ENCODE assay signal across 14 cellular contexts in genomic region chr17:49645654-49646053, GRCh38. TPM values are rescaled to one million over a fixed set of nuclear protein-coding genes. Genes with fewer than 3 reads are reported as not detected.
DNase-seq lines count a peak whose midpoint lies in the region; ATAC-seq and TF ChIP-seq lines count a peak whose summit lies in the region.
"Had no signal": no experiment of that assay in that cellular context is flagged by ENCODE, and none has a peak within 500 bp of the region (broad histone marks: within the 10 kb centered on the region; RNA-seq: fewer than 3 reads in every experiment).

No MANE protein-coding gene starts in this region.

- H3K4me1 ChIP-seq in ascending aorta = peaks cover 8 to 60% of the 10 kb centered on the region in 2 donors
- H3K4me1 ChIP-seq in mesodermal cell (ENCODE audit: control insufficient read depth, insufficient read depth, low read length, poor library complexity, severe bottlenecking) = peaks cover 16% of the 10 kb centered on the region
- H3K4me1 ChIP-seq in thoracic aorta (ENCODE audit: control insufficient read depth in 1 of 2, low read depth in 2 of 2) = peaks cover 51 to 87% of the 10 kb centered on the region in 2 donors

- H3K27ac Mint-ChIP-seq in activated CD8-positive, alpha-beta T cell treated with anti-CD3 and anti-CD28 coated beads for 36 hours = peak overlapping the region; percentile 89
- no peak overlapping the region for H3K27ac Mint-ChIP-seq in activated CD8-positive, alpha-beta T cell treated with anti-CD3 and anti-CD28 coated beads, Interleukin-2, amount 10 ng/mL, durations not matched to agents 7 days and 5 days
- H3K27ac Mint-ChIP-seq in Calu3 (ENCODE audit: unreplicated experiment) = no peak overlapping the region

- DNase-seq in activated CD8-positive, alpha-beta T cell treated with anti-CD3 and anti-CD28 coated beads for 36 hours = no peak
- DNase-seq in activated CD8-positive, alpha-beta T cell treated with anti-CD3 and anti-CD28 coated beads, Interleukin-2, amount 10 ng/mL, durations not matched to agents 7 days and 5 days = no peak
- DNase-seq in ascending aorta (ENCODE audit: low spot score in 2 of 2) (no peak), thoracic aorta (ENCODE audit: low spot score) (no peak), dedifferentiated amniotic fluid mesenchymal stem cell (ENCODE audit: extremely low spot score) (no peak), Calu3 (no peak)
- DNase-seq: activated CD4-positive, alpha-beta T cell treated with anti-CD3 and anti-CD28 coated beads for 4 hours; anterior cingulate cortex; left colon; NCI-H2227 treated with DMSO at 0.1 percent for 48 hours had no signal

- BruUV-seq in Calu3 (replicated peaks; lab: Mats Ljungman, UMichigan) = no TSS peak

- H3K4me3 ChIP-seq in ascending aorta (peak overlapping the region; percentile 37 to 45), mesodermal cell (ENCODE audit: extremely low read depth, insufficient read depth, low read length, poor library complexity, severe bottlenecking) (no peak overlapping the region), thoracic aorta (peak overlapping the region; percentile 63)
- H3K4me3 ChIP-seq: K562 had no signal

- intact Hi-C loops in activated CD8-positive, alpha-beta T cell treated with anti-CD3 and anti-CD28 coated beads for 36 hours (cut with micrococcal nuclease) = no loop called here
- intact Hi-C loops in ascending aorta (cut with DNase I) = no loop called here
- intact Hi-C loops in Calu3 (cut with micrococcal nuclease; ENCODE audit: unreplicated experiment) = no loop called here

- TF ChIP-seq CTCF in activated CD8-positive, alpha-beta T cell treated with anti-CD3 and anti-CD28 coated beads for 36 hours (IDR thresholded peaks at IDR 0.05) = no peak
- TF ChIP-seq CTCF in ascending aorta (IDR thresholded peaks at IDR 0.05) (no peak), thoracic aorta (IDR thresholded peaks at IDR 0.05) (no peak), Calu3 (IDR thresholded peaks at IDR 0.05; ENCODE audit: unreplicated experiment) (no peak)

- ATAC-seq in activated CD8-positive, alpha-beta T cell treated with anti-CD3 and anti-CD28 coated beads for 36 hours = no peak
- ATAC-seq in activated CD8-positive, alpha-beta T cell treated with anti-CD3 and anti-CD28 coated beads, Interleukin-2, amount 10 ng/mL, durations not matched to agents 7 days and 5 days = no peak
- ATAC-seq in thoracic aorta (ENCODE audit: insufficient number of reproducible peaks, low FRiP score, low read depth) (no peak), GM18867 (IDR thresholded peaks at IDR 0.05; ENCODE audit: unreplicated experiment) (no peak)
- ATAC-seq: Right ventricle myocardium inferior had no signal

- H3K27ac ChIP-seq in ascending aorta (peak overlapping the region; percentile 88 to 94), mesodermal cell (ENCODE audit: low read depth, low read length, severe bottlenecking) (peak overlapping the region; percentile 23), thoracic aorta (peak overlapping the region; percentile 98 to 100)

- H3K4me3 Mint-ChIP-seq in activated CD8-positive, alpha-beta T cell treated with anti-CD3 and anti-CD28 coated beads for 36 hours = no peak overlapping the region
- no peak overlapping the region for H3K4me3 Mint-ChIP-seq in activated CD8-positive, alpha-beta T cell treated with anti-CD3 and anti-CD28 coated beads, Interleukin-2, amount 10 ng/mL, durations not matched to agents 7 days and 5 days
- H3K4me3 Mint-ChIP-seq in Calu3 (ENCODE audit: low read depth, unreplicated experiment) = no peak overlapping the region

- H3K9me3 ChIP-seq in ascending aorta (no peaks in the 10 kb centered on the region), mesodermal cell (ENCODE audit: control insufficient read depth, low read length) (no peaks in the 10 kb centered on the region), thoracic aorta (no peaks in the 10 kb centered on the region)

- H3K4me1 Mint-ChIP-seq in activated CD8-positive, alpha-beta T cell treated with anti-CD3 and anti-CD28 coated beads for 36 hours (ENCODE audit: low read depth) = peaks cover 52% of the 10 kb centered on the region
- peaks cover 23% of the 10 kb centered on the region for H3K4me1 Mint-ChIP-seq in activated CD8-positive, alpha-beta T cell treated with anti-CD3 and anti-CD28 coated beads, Interleukin-2, amount 10 ng/mL, durations not matched to agents 7 days and 5 days (ENCODE audit: low read depth)
- H3K4me1 Mint-ChIP-seq in Calu3 (ENCODE audit: low read depth, unreplicated experiment) = peaks cover 31% of the 10 kb centered on the region

- CTCF ChIA-PET in activated CD8-positive, alpha-beta T cell treated with anti-CD3 and anti-CD28 coated beads for 36 hours (lab: Charles Lee) = interaction anchor here (0.8 to 2.7 kb wide), 7 partner anchors 11 to 102 kb away, joined by 3 to 12 read pairs (median 5); no protein-coding TSS in a partner anchor
- CTCF ChIA-PET in activated CD8-positive, alpha-beta T cell treated with anti-CD3 and anti-CD28 coated beads, Interleukin-2, amount 10 ng/mL, durations not matched to agents 7 days and 5 days (lab: Charles Lee) = interaction anchor here (0.6 to 3.2 kb wide), 8 partner anchors 14 to 78 kb away, joined by 3 to 11 read pairs (median 4); partner anchors contain the start of gene NXPH3
- CTCF ChIA-PET in Calu3 (lab: Charles Lee) = interaction anchor here (1.2 kb wide), 1 partner anchor 88 kb away, joined by 3 read pairs; no protein-coding TSS in a partner anchor

- POLR2A ChIA-PET in activated CD8-positive, alpha-beta T cell treated with anti-CD3 and anti-CD28 coated beads for 36 hours (lab: Charles Lee) = interaction anchor here (0.7 to 1.2 kb wide), 4 partner anchors 29 to 362 kb away, joined by 3 to 5 read pairs (median 4); partner anchors contain the start of gene SPOP
- POLR2A ChIA-PET in activated CD8-positive, alpha-beta T cell treated with anti-CD3 and anti-CD28 coated beads, Interleukin-2, amount 10 ng/mL, durations not matched to agents 7 days and 5 days (lab: Charles Lee) = no interaction called here

- H3K36me3 ChIP-seq in ascending aorta = no peaks in the 10 kb centered on the region
- H3K36me3 ChIP-seq in mesodermal cell (ENCODE audit: control insufficient read depth, insufficient read depth, low read length) = peaks cover 5% of the 10 kb centered on the region
- no peaks in the 10 kb centered on the region for H3K36me3 ChIP-seq in thoracic aorta

- H3K27me3 ChIP-seq in ascending aorta (no peaks in the 10 kb centered on the region), thoracic aorta (replicated peaks; ENCODE audit: insufficient read depth) (no peaks in the 10 kb centered on the region)

- H3K27me3 Mint-ChIP-seq in activated CD8-positive, alpha-beta T cell treated with anti-CD3 and anti-CD28 coated beads for 36 hours = no peaks in the 10 kb centered on the region
- H3K27me3 Mint-ChIP-seq in activated CD8-positive, alpha-beta T cell treated with anti-CD3 and anti-CD28 coated beads, Interleukin-2, amount 10 ng/mL, durations not matched to agents 7 days and 5 days (ENCODE audit: low read depth) = no peaks in the 10 kb centered on the region
- no peaks in the 10 kb centered on the region for H3K27me3 Mint-ChIP-seq in Calu3 (ENCODE audit: unreplicated experiment)

- H3K36me3 Mint-ChIP-seq in activated CD8-positive, alpha-beta T cell treated with anti-CD3 and anti-CD28 coated beads for 36 hours (ENCODE audit: low read depth) = peaks cover 8% of the 10 kb centered on the region
- peaks cover 6% of the 10 kb centered on the region for H3K36me3 Mint-ChIP-seq in activated CD8-positive, alpha-beta T cell treated with anti-CD3 and anti-CD28 coated beads, Interleukin-2, amount 10 ng/mL, durations not matched to agents 7 days and 5 days (ENCODE audit: low read depth)
- no peaks in the 10 kb centered on the region for H3K36me3 Mint-ChIP-seq in Calu3 (ENCODE audit: insufficient read depth, unreplicated experiment)

- 89 to 92% methylated on average over 1 of the region's 1 CpG for WGBS in mesodermal cell (ENCODE audit: insufficient coverage in 2 of 2), 2 experiments

- no peaks in the 10 kb centered on the region for H3K9me3 Mint-ChIP-seq in activated CD8-positive, alpha-beta T cell treated with anti-CD3 and anti-CD28 coated beads for 36 hours
- no peaks in the 10 kb centered on the region for H3K9me3 Mint-ChIP-seq in activated CD8-positive, alpha-beta T cell treated with anti-CD3 and anti-CD28 coated beads, Interleukin-2, amount 10 ng/mL, durations not matched to agents 7 days and 5 days (ENCODE audit: insufficient read depth)
- H3K9me3 Mint-ChIP-seq in Calu3 (ENCODE audit: low read depth, unreplicated experiment) = peaks cover 1% of the 10 kb centered on the region

RNA-seq across cellular contexts. Expression of gene SPOP, which starts 32.2 kb away (rescaled TPM):
- 10 to 100 TPM; 61.6 to 63.5 TPM for total RNA-seq in activated CD8-positive, alpha-beta T cell treated with anti-CD3 and anti-CD28 coated beads for 36 hours
- 10 to 100 TPM; 49.5 to 52.0 TPM for total RNA-seq in activated CD8-positive, alpha-beta T cell treated with anti-CD3 and anti-CD28 coated beads, Interleukin-2, amount 10 ng/mL, durations not matched to agents 7 days and 5 days
- total RNA-seq in ascending aorta = 189 TPM
- polyA plus RNA-seq in mesodermal cell (2013, experiment 1 of 2) = 25.6 TPM
- polyA plus RNA-seq in mesodermal cell (2013, experiment 2 of 2) = 24.1 TPM
- 100 to 1,000 TPM in 1 of 2 donors, 10 to 100 TPM in 1; 97.7 to 123 TPM for total RNA-seq in thoracic aorta
- 79.0 and 79.9 TPM in 2 replicates for total RNA-seq in Calu3 (2022)

Comparison
In these comparisons a context has a peak if more than half of its experiments do, and no peak if none do; other contexts are left out.
1. H3K27ac ChIP-seq: peak in every context shown above with its lines; median percentile 99 in thoracic aorta; 91 in ascending aorta; 23 in mesodermal cell.